10 cellular contexts compared by ENCODE assay signal in the genomic region with DNA sequence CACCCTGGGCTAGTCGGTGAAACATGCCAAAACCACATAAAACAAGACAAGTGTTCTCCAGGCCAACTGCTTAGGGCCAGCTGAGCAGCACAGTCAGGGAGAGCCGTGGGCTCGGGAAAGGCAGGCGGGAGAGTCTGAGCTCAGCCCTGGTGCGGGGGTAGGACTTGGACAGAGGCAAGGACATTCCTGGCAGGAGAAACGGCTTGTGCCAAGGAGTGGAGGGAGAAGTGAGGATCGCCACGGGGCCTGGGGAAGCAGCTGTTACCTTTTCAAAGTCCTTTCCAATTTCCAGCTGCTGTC. TPM values are rescaled to one million over a fixed set of nuclear protein-coding genes. Genes with fewer than 3 reads are reported as not detected.
DNase-seq lines count a peak whose midpoint lies in the region; ATAC-seq and TF ChIP-seq lines count a peak whose summit lies in the region.
"Had no signal": no experiment of that assay in that cellular context is flagged by ENCODE, and none has a peak within 500 bp of the region (broad histone marks: within the 10 kb centered on the region; RNA-seq: fewer than 3 reads in every experiment).

No MANE protein-coding gene starts in this region.

- no peaks in the 10 kb centered on the region for H3K36me3 Mint-ChIP-seq in Caco-2 (ENCODE audit: insufficient read depth, unreplicated experiment)
- H3K36me3 Mint-ChIP-seq in activated CD4-positive, alpha-beta memory T cell treated with anti-CD3 and anti-CD28 coated beads for 36 hours: no peaks in the 10 kb centered on the region

- ATAC-seq in gastroesophageal sphincter (peak; percentile 11), HG02870 (IDR thresholded peaks at IDR 0.05; ENCODE audit: unreplicated experiment) (no peak), GM21737 (IDR thresholded peaks at IDR 0.05; ENCODE audit: unreplicated experiment) (no peak)

- H3K36me3 ChIP-seq in Caco-2 (ENCODE audit: control insufficient read depth, insufficient read depth, low read length) (no peaks in the 10 kb centered on the region), gastroesophageal sphincter (peaks cover 0 to 44% of the 10 kb centered on the region in 2 donors), rectal smooth muscle tissue (ENCODE audit: control insufficient read depth, insufficient read depth, low read length) (peaks cover 4% of the 10 kb centered on the region)

- TF ChIP-seq EP300 in gastroesophageal sphincter (IDR thresholded peaks at IDR 0.05): no peak

- DNase-seq in Caco-2 (no peak), SW480 (ENCODE audit: low spot score) (peak; percentile 32)
- DNase-seq in activated CD4-positive, alpha-beta T cell treated with anti-CD3 and anti-CD28 coated beads for 4 hours: no peak
- no peak for DNase-seq in activated CD4-positive, alpha-beta memory T cell treated with anti-CD3 and anti-CD28 coated beads for 36 hours
- DNase-seq: DMS153; stimulated activated CD4-positive, alpha-beta T cell treated with anti-CD3 and anti-CD28 coated beads, Interleukin-2, amount 100 ng/mL, for 24 hours had no signal

- intact Hi-C loops in Caco-2 (cut with micrococcal nuclease; ENCODE audit: unreplicated experiment): no loop called here
- intact Hi-C loops in activated CD4-positive, alpha-beta memory T cell treated with anti-CD3 and anti-CD28 coated beads for 36 hours (cut with micrococcal nuclease): no loop called here

- H3K27ac ChIP-seq in gastroesophageal sphincter (peak overlapping the region; percentile 54 to 89 (median 88)), rectal smooth muscle tissue (ENCODE audit: low read depth, low read length) (peak overlapping the region; percentile 82)

- H3K4me3 ChIP-seq in Caco-2 (ENCODE audit: low read depth, low read length): no peak overlapping the region
- H3K4me3 ChIP-seq in gastroesophageal sphincter: peak overlapping the region; percentile 5 to 70
- no peak overlapping the region for H3K4me3 ChIP-seq in rectal smooth muscle tissue (ENCODE audit: low read length)

- no peaks in the 10 kb centered on the region for H3K27me3 Mint-ChIP-seq in Caco-2 (ENCODE audit: insufficient read depth, unreplicated experiment)
- peaks cover 20% of the 10 kb centered on the region for H3K27me3 Mint-ChIP-seq in activated CD4-positive, alpha-beta memory T cell treated with anti-CD3 and anti-CD28 coated beads for 36 hours

- CTCF ChIA-PET in Caco-2 (lab: Charles Lee): interaction anchor here (1.0 kb wide), 1 partner anchor 53 kb away, joined by 3 read pairs; no protein-coding TSS in a partner anchor
- CTCF ChIA-PET in activated CD4-positive, alpha-beta memory T cell treated with anti-CD3 and anti-CD28 coated beads for 36 hours (lab: Charles Lee): no interaction called here

- H3K9me3 Mint-ChIP-seq in Caco-2 (ENCODE audit: unreplicated experiment): no peaks in the 10 kb centered on the region
- H3K9me3 Mint-ChIP-seq in activated CD4-positive, alpha-beta memory T cell treated with anti-CD3 and anti-CD28 coated beads for 36 hours: no peaks in the 10 kb centered on the region

- no peak overlapping the region for H3K9ac ChIP-seq in rectal smooth muscle tissue (ENCODE audit: low read length)

- no TSS peak for BruUV-seq in Caco-2 (replicated peaks; lab: Mats Ljungman, UMichigan)

- peaks cover 13% of the 10 kb centered on the region for H3K4me1 Mint-ChIP-seq in Caco-2 (ENCODE audit: low read depth, unreplicated experiment)
- peaks cover 3% of the 10 kb centered on the region for H3K4me1 Mint-ChIP-seq in activated CD4-positive, alpha-beta memory T cell treated with anti-CD3 and anti-CD28 coated beads for 36 hours (ENCODE audit: low read depth)

- no peaks in the 10 kb centered on the region for H3K27me3 ChIP-seq in Caco-2 (replicated peaks; ENCODE audit: control insufficient read depth, insufficient read depth, low read length)
- no peaks in the 10 kb centered on the region for H3K27me3 ChIP-seq in gastroesophageal sphincter
- no peaks in the 10 kb centered on the region for H3K27me3 ChIP-seq in rectal smooth muscle tissue (ENCODE audit: control insufficient read depth, insufficient read depth, low read length)

- POLR2A ChIA-PET in Caco-2 (lab: Charles Lee): interaction anchor here (0.6 kb wide), 1 partner anchor 488 kb away, joined by 6 read pairs; no protein-coding TSS in a partner anchor
- POLR2A ChIA-PET in activated CD4-positive, alpha-beta memory T cell treated with anti-CD3 and anti-CD28 coated beads for 36 hours (lab: Charles Lee): no interaction called here

- WGBS in gastroesophageal sphincter (ENCODE audit: low coverage in 1 of 2), 2 donors: 0 to 7% methylated on average over 3 to 7 of the region's 8 CpGs

- TF ChIP-seq POLR2A in gastroesophageal sphincter (IDR thresholded peaks at IDR 0.05): no peak

- H3K4me3 Mint-ChIP-seq in Caco-2 (ENCODE audit: unreplicated experiment): no peak overlapping the region
- H3K4me3 Mint-ChIP-seq in activated CD4-positive, alpha-beta memory T cell treated with anti-CD3 and anti-CD28 coated beads for 36 hours: no peak overlapping the region

- no peak for TF ChIP-seq CTCF in Caco-2 (IDR thresholded peaks at IDR 0.05; ENCODE audit: insufficient read depth in 1 of 2, low read depth in 1 of 2, low read length in 1 of 2, severe bottlenecking in 1 of 2, unreplicated experiment in 1 of 2)
- no peak for TF ChIP-seq CTCF in gastroesophageal sphincter (IDR thresholded peaks at IDR 0.05)

- no peaks in the 10 kb centered on the region for H3K9me3 ChIP-seq in Caco-2
- no peaks in the 10 kb centered on the region for H3K9me3 ChIP-seq in gastroesophageal sphincter

- peak overlapping the region; percentile 36 for H3K27ac Mint-ChIP-seq in Caco-2 (ENCODE audit: unreplicated experiment)
- H3K27ac Mint-ChIP-seq in activated CD4-positive, alpha-beta memory T cell treated with anti-CD3 and anti-CD28 coated beads for 36 hours: no peak overlapping the region

- 0 out of 2 replicates have a peak, but pooled peaks cover 3% of the 10 kb centered on the region for H3K4me1 ChIP-seq in Caco-2
- peaks cover 0 to 99% (median 40%) of the 10 kb centered on the region in 3 donors for H3K4me1 ChIP-seq in gastroesophageal sphincter
- H3K4me1 ChIP-seq in rectal smooth muscle tissue (ENCODE audit: control insufficient read depth, insufficient read depth, low read length): peaks cover 34% of the 10 kb centered on the region

RNA-seq across cellular contexts. Expression of gene ELN, which starts 4.2 kb away (rescaled TPM):
- total RNA-seq in Caco-2 (2022) (not detected in 2 replicates), gastroesophageal sphincter (100 to 1,000 TPM; 316 to 703 (median 441) TPM)
- not detected for total RNA-seq in activated CD4-positive, alpha-beta memory T cell treated with anti-CD3 and anti-CD28 coated beads for 36 hours

RNA-seq across cellular contexts. Expression of gene LIMK1, which starts 51.5 kb away (rescaled TPM):
- total RNA-seq in Caco-2 (2022) (30.6 and 31.4 TPM in 2 replicates), gastroesophageal sphincter (10 to 100 TPM in 3 of 4 donors, 1 to 10 TPM in 1; 7.2 to 20.6 (median 13.2) TPM)
- total RNA-seq in activated CD4-positive, alpha-beta memory T cell treated with anti-CD3 and anti-CD28 coated beads for 36 hours: 10 to 100 TPM; 16.4 to 16.9 TPM

Comparison
In these comparisons a context has a peak if more than half of its experiments do, and no peak if none do; other contexts are left out.
1. H3K4me3 ChIP-seq: peak in gastroesophageal sphincter (2 of 2); none in Caco-2 (single experiment) and rectal smooth muscle tissue (single experiment).
2. RNA of gene ELN, which starts 4.2 kb away (total RNA-seq): 316 to 703 TPM in gastroesophageal sphincter; not detected in Caco-2 and not detected in activated CD4-positive, alpha-beta memory T cell treated with anti-CD3 and anti-CD28 coated beads for 36 hours; every median in the first group is over 100 times any median in the second.